ENCODE assay signal across 18 cellular contexts in genomic region chr2:33229646-33230045, GRCh38.
DNase-seq lines count a peak whose midpoint lies in the region; ATAC-seq, FAIRE-seq and TF ChIP-seq lines count a peak whose summit lies in the region.
"Had no signal": no experiment of that assay in that cellular context is flagged by ENCODE, and none has a peak within 500 bp of the region (broad histone marks: within the 10 kb centered on the region; RNA-seq: fewer than 3 reads in every experiment).

No MANE protein-coding gene starts in this region.

- CTCF ChIA-PET in HepG2 (lab: Yijun Ruan, JAX; ENCODE audit: low intra/inter-chr PET ratio, low total read pairs), result no interaction called here

- no peak overlapping the region for H3K4me2 ChIP-seq in GM23248 (ENCODE audit: unreplicated experiment)
- H3K4me2 ChIP-seq in OCI-LY3 (ENCODE audit: low read length), result no peak overlapping the region
- H3K4me2 ChIP-seq in mesenchymal stem cell (ENCODE audit: low read length, poor library complexity, severe bottlenecking), result no peak overlapping the region
- H3K4me2 ChIP-seq in HepG2 (ENCODE audit: low read depth, low read length), result no peak overlapping the region

- H3K9me3 ChIP-seq in GM23248 (ENCODE audit: low read depth), result no peaks in the 10 kb centered on the region
- no peaks in the 10 kb centered on the region for H3K9me3 ChIP-seq in OCI-LY3 (ENCODE audit: insufficient read depth, low read length)
- no peaks in the 10 kb centered on the region for H3K9me3 ChIP-seq in mesenchymal stem cell (ENCODE audit: control insufficient read depth, low read length)
- no peaks in the 10 kb centered on the region for H3K9me3 ChIP-seq in transverse colon
- no peaks in the 10 kb centered on the region for H3K9me3 ChIP-seq in HepG2 (ENCODE audit: low read length)

- peak; percentile 39 for DNase-seq in GM23248
- DNase-seq in bronchial epithelial cell (ENCODE audit: low read depth), result peak; percentile 29
- no peak for DNase-seq in mesenchymal stem cell
- DNase-seq in transverse colon, result no peak
- no peak for DNase-seq in GM13977 (ENCODE audit: low spot score)
- DNase-seq in DMS53 treated with DMSO at 0.1 percent for 48 hours (lab: John Stamatoyannopoulos, UW; ENCODE audit: unreplicated experiment), result no peak
- DNase-seq in HepG2 (ENCODE audit: low spot score), result no peak
- DNase-seq: CD4-positive, alpha-beta T cell; DND-41; GOT3; KG1; NCI-H2029 treated with DMSO at 0.1 percent for 48 hours; NCI-H510A treated with DMSO at 0.1 percent for 48 hours; NCI-H82 had no signal

- no peaks in the 10 kb centered on the region for H3K79me1 ChIP-seq in mesenchymal stem cell (replicated peaks; ENCODE audit: low read length, poor library complexity, severe bottlenecking)

- TF ChIP-seq RAD21 in HepG2 (CRISPR knock-in tag; IDR thresholded peaks at IDR 0.05), result no peak

- TF ChIP-seq POLR2A in transverse colon (IDR thresholded peaks at IDR 0.05) (no peak), HepG2 (IDR thresholded peaks at IDR 0.05; ENCODE audit: insufficient read depth in 1 of 2, low read depth in 2 of 2, low read length in 2 of 2) (no peak)

- H3K79me2 ChIP-seq in GM23248 (ENCODE audit: insufficient read depth) (peaks cover 13% of the 10 kb centered on the region; the same call in 1 of the 2 replicates), OCI-LY3 (ENCODE audit: low read length) (no peaks in the 10 kb centered on the region), HepG2 (ENCODE audit: insufficient read depth, low read length) (no peaks in the 10 kb centered on the region)

- no TSS peak for BruUV-seq in HepG2 (replicated peaks; lab: Mats Ljungman, UMichigan)

- no peak for ATAC-seq in HepG2
- ATAC-seq: Panc1 had no signal

- no peak overlapping the region for H2BK120ac ChIP-seq in mesenchymal stem cell (ENCODE audit: low read depth, low read length)

- H2BK12ac ChIP-seq in mesenchymal stem cell (ENCODE audit: low read length in 2 of 2), result no peak overlapping the region

- H3K9ac ChIP-seq in GM23248 (no peak overlapping the region), OCI-LY3 (ENCODE audit: low read length) (no peak overlapping the region), mesenchymal stem cell (ENCODE audit: low read length) (peak overlapping the region; percentile 3), HepG2 (ENCODE audit: insufficient read depth, low read depth, low read length) (no peak overlapping the region)

- H3K36me3 ChIP-seq in GM23248 (ENCODE audit: low read depth), result peaks cover 12% of the 10 kb centered on the region; the same call in 1 of the 2 replicates
- H3K36me3 ChIP-seq in OCI-LY3 (replicated peaks; ENCODE audit: low read depth, low read length), result no peaks in the 10 kb centered on the region
- H3K36me3 ChIP-seq in bronchial epithelial cell (ENCODE audit: control insufficient read depth, insufficient read depth, low read length), result no peaks in the 10 kb centered on the region
- peaks cover 0 to 6% of the 10 kb centered on the region in 2 experiments for H3K36me3 ChIP-seq in mesenchymal stem cell (ENCODE audit: control insufficient read depth in 1 of 2, insufficient read depth in 2 of 2, low read depth in 1 of 2, low read length in 2 of 2)
- H3K36me3 ChIP-seq in transverse colon, result no peaks in the 10 kb centered on the region
- no peaks in the 10 kb centered on the region for H3K36me3 ChIP-seq in HepG2 (replicated peaks in 1 of 2; ENCODE audit: control insufficient read depth in 1 of 2, insufficient read depth in 2 of 2, low read length in 2 of 2)

- no peaks in the 10 kb centered on the region for H3F3A ChIP-seq in GM23248 (ENCODE audit: insufficient read depth)

- H3K14ac ChIP-seq in mesenchymal stem cell (ENCODE audit: low read length in 2 of 2), result no peak overlapping the region

- in situ Hi-C loops in GM23248 (cut with MboI) (no loop called here), transverse colon (cut with MboI; ENCODE audit: low pct_ligation_motif_present in 1 of 4, low pct_unique_long_range_greater_than_20kb in 1 of 4, low sequenced_read_pairs in 3 of 4) (no loop called here), GM13977 (cut with MboI; ENCODE audit: low pct_unique_long_range_greater_than_20kb, low sequenced_read_pairs, unreplicated experiment) (no loop called here), HepG2 (cut with HindIII; ENCODE audit: extremely low pct_ligation_motif_present, low pct_unique_long_range_greater_than_20kb) (no loop called here)

- H3K9me2 ChIP-seq in GM23248 (ENCODE audit: insufficient read depth), result no peaks in the 10 kb centered on the region

- intact Hi-C loops in transverse colon (cut with DNase I; ENCODE audit: low total_unique reads), result no loop called here
- intact Hi-C loops in HepG2 (cut with micrococcal nuclease; ENCODE audit: unreplicated experiment), result no loop called here

- POLR2A ChIA-PET in HepG2 (lab: Yijun Ruan, JAX), result no interaction called here

- H3K27me3 ChIP-seq in GM23248 (replicated peaks; ENCODE audit: insufficient read depth) (no peaks in the 10 kb centered on the region), OCI-LY3 (ENCODE audit: low read depth, low read length) (no peaks in the 10 kb centered on the region), bronchial epithelial cell (ENCODE audit: control insufficient read depth, insufficient read depth, low read length) (no peaks in the 10 kb centered on the region), mesenchymal stem cell (ENCODE audit: control insufficient read depth in 1 of 2, insufficient read depth in 1 of 2, low read length in 2 of 2) (no peaks in the 10 kb centered on the region), transverse colon (no peaks in the 10 kb centered on the region), HepG2 (ENCODE audit: control insufficient read depth in 1 of 2, insufficient read depth in 2 of 2, low read length in 2 of 2) (no peaks in the 10 kb centered on the region)

- H3K18ac ChIP-seq in mesenchymal stem cell (ENCODE audit: low read depth in 1 of 2, low read length in 2 of 2), result no peak overlapping the region

- no peak overlapping the region for H3K4ac ChIP-seq in mesenchymal stem cell (ENCODE audit: low read depth in 1 of 2, low read length in 2 of 2)

- no peak overlapping the region for H4K91ac ChIP-seq in mesenchymal stem cell (ENCODE audit: low read length)

- TF ChIP-seq CTCF in OCI-LY3 (IDR thresholded peaks at IDR 0.05; ENCODE audit: low read depth, low read length) (peak; percentile 12; the same call in 1 of the 2 replicates), bronchial epithelial cell (IDR thresholded peaks at IDR 0.05; ENCODE audit: insufficient read depth, low read length, severe bottlenecking) (no peak), transverse colon (IDR thresholded peaks at IDR 0.05) (no peak), GM13977 (IDR thresholded peaks at IDR 0.05; ENCODE audit: extremely low read depth, insufficient read depth, missing control alignments) (no peak), HepG2 (CRISPR knock-in tag; IDR thresholded peaks at IDR 0.05) (no peak)

- H2AK5ac ChIP-seq in mesenchymal stem cell (ENCODE audit: low read length, severe bottlenecking), result no peak overlapping the region

- H3K27ac ChIP-seq in GM23248 (no peak overlapping the region), OCI-LY3 (ENCODE audit: low read length) (no peak overlapping the region), mesenchymal stem cell (ENCODE audit: low read length, poor library complexity, severe bottlenecking) (no peak overlapping the region), transverse colon (no peak overlapping the region), HepG2 (ENCODE audit: extremely low read length, insufficient read depth, low read length) (no peak overlapping the region)

- H2BK5ac ChIP-seq in mesenchymal stem cell (ENCODE audit: low read depth, low read length, poor library complexity, severe bottlenecking), result no peak overlapping the region

- no peak overlapping the region for H2BK15ac ChIP-seq in mesenchymal stem cell (ENCODE audit: low read depth, poor library complexity, severe bottlenecking)

- no peak overlapping the region for H3K4me3 ChIP-seq in GM23248
- no peak overlapping the region for H3K4me3 ChIP-seq in OCI-LY3 (ENCODE audit: low read length)
- H3K4me3 ChIP-seq in bronchial epithelial cell (ENCODE audit: low read depth, low read length), result no peak overlapping the region
- H3K4me3 ChIP-seq in mesenchymal stem cell (ENCODE audit: insufficient read depth in 1 of 2, low read depth in 1 of 2, low read length in 2 of 2), result no peak overlapping the region
- H3K4me3 ChIP-seq in transverse colon, result no peak overlapping the region
- H3K4me3 ChIP-seq in HepG2 (replicated peaks in 1 of 3; ENCODE audit: insufficient read depth in 1 of 3, low read depth in 2 of 3, low read length in 3 of 3), result no peak overlapping the region

- no peak overlapping the region for H2AFZ ChIP-seq in GM23248
- no peak overlapping the region for H2AFZ ChIP-seq in OCI-LY3 (ENCODE audit: low read depth, low read length)
- no peak overlapping the region for H2AFZ ChIP-seq in mesenchymal stem cell (ENCODE audit: low read depth, low read length)
- H2AFZ ChIP-seq in HepG2 (ENCODE audit: low read length), result no peak overlapping the region

- H4K20me1 ChIP-seq in GM23248 (ENCODE audit: insufficient read depth) (no peaks in the 10 kb centered on the region), OCI-LY3 (ENCODE audit: insufficient read depth, low read length) (no peaks in the 10 kb centered on the region), HepG2 (ENCODE audit: insufficient read depth, low read length) (no peaks in the 10 kb centered on the region)

- TF ChIP-seq EP300 in transverse colon (IDR thresholded peaks at IDR 0.05; ENCODE audit: low read depth), result no peak
- TF ChIP-seq EP300 in HepG2 (IDR thresholded peaks at IDR 0.05; ENCODE audit: low read depth in 2 of 2, low read length in 2 of 2), result no peak
- TF ChIP-seq EP300 in HepG2 (CRISPR knock-in tag; IDR thresholded peaks at IDR 0.05; ENCODE audit: borderline replicate concordance), result no peak

- H3K23ac ChIP-seq in mesenchymal stem cell (ENCODE audit: low read length in 2 of 2), result no peak overlapping the region

- no peak overlapping the region for H4K8ac ChIP-seq in mesenchymal stem cell (ENCODE audit: low read length)

- 90 to 93% methylated on average over 4 of the region's 4 CpGs for WGBS in GM23248 (ENCODE audit: low coverage in 1 of 2, low lambda C conversion rate in 2 of 2, missing lambda C conversion rate in 2 of 2), 2 experiments
- WGBS in mesenchymal stem cell, result 96% methylated on average over 3 of the region's 4 CpGs
- WGBS in transverse colon (ENCODE audit: low coverage in 1 of 2), 2 donors, result 87 to 89% methylated on average over 3 to 4 of the region's 4 CpGs
- WGBS in HepG2 (ENCODE audit: low lambda C conversion rate), result 21% methylated on average over 4 of the region's 4 CpGs

- H3K4me1 ChIP-seq in GM23248 (ENCODE audit: insufficient read depth), result no peaks in the 10 kb centered on the region
- peaks cover 9% of the 10 kb centered on the region for H3K4me1 ChIP-seq in OCI-LY3 (ENCODE audit: low read length)
- no peaks in the 10 kb centered on the region for H3K4me1 ChIP-seq in mesenchymal stem cell (ENCODE audit: control insufficient read depth, insufficient read depth, low read depth, low read length)
- H3K4me1 ChIP-seq in transverse colon, result no peaks in the 10 kb centered on the region
- no peaks in the 10 kb centered on the region for H3K4me1 ChIP-seq in HepG2 (ENCODE audit: insufficient read depth, low read length)

- FAIRE-seq in bronchial epithelial cell (lab: Jason Lieb, UNC) (no peak), HepG2 (lab: Jason Lieb, UNC) (no peak)
- FAIRE-seq: G401.6, GM18507 had no signal

TF ChIP-seq in HepG2, 621 proteins besides CTCF, POLR2A, EP300 and RAD21 (continues in another document):
- TF ChIP-seq PRMT3 (CRISPR knock-in tag; IDR thresholded peaks at IDR 0.05; ENCODE audit: borderline replicate concordance, low read depth) (no peak), ZFP1 (CRISPR knock-in tag; IDR thresholded peaks at IDR 0.05) (no peak)

Comparison
In these comparisons a context has a peak if more than half of its experiments do, and no peak if none do; other contexts are left out.
1. DNase-seq: peak in GM23248 (single experiment) and bronchial epithelial cell (single experiment); none in mesenchymal stem cell (single experiment), transverse colon (single experiment), GM13977 (single experiment), DMS53 treated with DMSO at 0.1 percent for 48 hours (single experiment) and HepG2 (single experiment).